In genomic region chr2:200212862-200213425, GRCh38 we compare ENCODE assay signal across 20 cellular contexts.
"Had no signal": no experiment of that assay in that cellular context is flagged by ENCODE, and none has a peak within 500 bp of the region (broad histone marks: within the 10 kb centered on the region; RNA-seq: fewer than 3 reads in every experiment).

No MANE protein-coding gene starts in this region.

- H3K4me3 Mint-ChIP-seq: activated CD4-positive, alpha-beta T cell treated with anti-CD3 and anti-CD28 coated beads, Interleukin-2, amount 10 ng/mL, durations not matched to agents 24 days and 14 days; activated T-cell treated with anti-CD3 and anti-CD28 coated beads, Interleukin-2, amount 50 U/mL, for 72 hours; brain; naive thymus-derived CD4-positive, alpha-beta T cell; T-helper 2 cell treated with Interferon-gamma antibody and Interleukin-4, amounts not matched to agents 5 μg/mL and 100 μg/mL, for 36 hours had no signal

- H3K4me1 Mint-ChIP-seq: activated CD4-positive, alpha-beta T cell treated with anti-CD3 and anti-CD28 coated beads, Interleukin-2, amount 10 ng/mL, durations not matched to agents 24 days and 14 days had no signal

- H3K27ac ChIP-seq: colonic mucosa, esophagus squamous epithelium, foreskin keratinocyte, transverse colon had no signal

- H3K4me1 ChIP-seq: colonic mucosa, esophagus squamous epithelium, foreskin keratinocyte, transverse colon had no signal

- H3K36me3 ChIP-seq: colonic mucosa, esophagus squamous epithelium, transverse colon had no signal

- H3K27ac Mint-ChIP-seq: activated CD4-positive, alpha-beta T cell treated with anti-CD3 and anti-CD28 coated beads, Interleukin-2, amount 10 ng/mL, durations not matched to agents 24 days and 14 days; activated naive CD4-positive, alpha-beta T cell treated with anti-CD3 and anti-CD28 coated beads, Interleukin-2, amount 50 U/mL, for 72 hours; activated T-cell treated with anti-CD3 and anti-CD28 coated beads, Interleukin-2, amount 50 U/mL, for 72 hours; naive thymus-derived CD4-positive, alpha-beta T cell; T-helper 2 cell treated with Interferon-gamma antibody and Interleukin-4, amounts not matched to agents 5 μg/mL and 100 μg/mL, for 36 hours had no signal

- DNase-seq: activated CD4-positive, alpha-beta T cell treated with anti-CD3 and anti-CD28 coated beads, Interleukin-2, amount 10 ng/mL, durations not matched to agents 24 days and 14 days; activated CD4-positive, CD25-positive, alpha-beta regulatory T cell; activated CD8-positive, alpha-beta memory T cell treated with anti-CD3 and anti-CD28 coated beads, Interleukin-2, amount 50 U/mL, for 48 hours; activated gamma-delta T cell; activated T-cell treated with anti-CD3 and anti-CD28 coated beads, Interleukin-2, amount 50 U/mL, for 72 hours; amniotic stem cell; central memory CD4-positive, alpha-beta T cell; colonic mucosa; esophagus squamous epithelium; foreskin keratinocyte; head of caudate nucleus; left cardiac atrium; naive thymus-derived CD4-positive, alpha-beta T cell; posterior cingulate gyrus; small intestine; stimulated activated naive CD8-positive, alpha-beta T cell treated with anti-CD3 and anti-CD28 coated beads, Interleukin-15, Interleukin-2, amounts not matched to agents 100 U/mL and 50 U/mL, for 24 hours; transverse colon had no signal

- H3K4me3 ChIP-seq: colonic mucosa, esophagus squamous epithelium, transverse colon had no signal

- H3K27me3 ChIP-seq: colonic mucosa, esophagus squamous epithelium, transverse colon had no signal

- H3K9me3 ChIP-seq: colonic mucosa, esophagus squamous epithelium, transverse colon had no signal

- H3K36me3 Mint-ChIP-seq: activated naive CD4-positive, alpha-beta T cell treated with anti-CD3 and anti-CD28 coated beads, Interleukin-2, amount 50 U/mL, for 72 hours; brain; naive thymus-derived CD4-positive, alpha-beta T cell had no signal
